1 cellular context compared by ENCODE assay signal in the genomic region with DNA sequence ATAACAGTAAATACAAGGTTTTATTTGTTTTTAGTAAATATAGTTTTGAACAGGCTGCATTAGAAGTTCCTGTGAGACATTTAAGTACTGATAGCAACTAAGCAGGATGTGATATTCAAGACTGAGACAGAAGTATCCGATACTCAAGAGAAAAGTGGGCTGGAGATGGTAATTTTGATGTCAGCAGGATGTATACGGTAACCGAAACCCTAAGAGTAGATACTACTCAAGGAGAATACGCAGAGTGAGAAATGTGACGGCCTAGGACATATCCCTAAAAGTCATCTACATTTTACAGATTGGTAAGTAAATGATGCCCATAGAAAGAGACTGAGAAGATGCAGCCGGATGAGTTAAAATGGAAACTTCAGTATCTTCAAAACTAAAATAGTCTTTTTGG.
TF ChIP-seq lines count a peak whose summit lies in the region.

No MANE protein-coding gene starts in this region.

TF ChIP-seq in WTC11, 78 proteins besides CTCF, POLR2A, EP300 and RAD21:
- TF ChIP-seq, protein P1, sequence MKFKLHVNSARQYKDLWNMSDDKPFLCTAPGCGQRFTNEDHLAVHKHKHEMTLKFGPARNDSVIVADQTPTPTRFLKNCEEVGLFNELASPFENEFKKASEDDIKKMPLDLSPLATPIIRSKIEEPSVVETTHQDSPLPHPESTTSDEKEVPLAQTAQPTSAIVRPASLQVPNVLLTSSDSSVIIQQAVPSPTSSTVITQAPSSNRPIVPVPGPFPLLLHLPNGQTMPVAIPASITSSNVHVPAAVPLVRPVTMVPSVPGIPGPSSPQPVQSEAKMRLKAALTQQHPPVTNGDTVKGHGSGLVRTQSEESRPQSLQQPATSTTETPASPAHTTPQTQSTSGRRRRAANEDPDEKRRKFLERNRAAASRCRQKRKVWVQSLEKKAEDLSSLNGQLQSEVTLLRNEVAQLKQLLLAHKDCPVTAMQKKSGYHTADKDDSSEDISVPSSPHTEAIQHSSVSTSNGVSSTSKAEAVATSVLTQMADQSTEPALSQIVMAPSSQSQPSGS (CRISPR knock-in tag; IDR thresholded peaks at IDR 0.05; ENCODE audit: borderline replicate concordance, low read depth), result no peak
- TF ChIP-seq, protein P2, sequence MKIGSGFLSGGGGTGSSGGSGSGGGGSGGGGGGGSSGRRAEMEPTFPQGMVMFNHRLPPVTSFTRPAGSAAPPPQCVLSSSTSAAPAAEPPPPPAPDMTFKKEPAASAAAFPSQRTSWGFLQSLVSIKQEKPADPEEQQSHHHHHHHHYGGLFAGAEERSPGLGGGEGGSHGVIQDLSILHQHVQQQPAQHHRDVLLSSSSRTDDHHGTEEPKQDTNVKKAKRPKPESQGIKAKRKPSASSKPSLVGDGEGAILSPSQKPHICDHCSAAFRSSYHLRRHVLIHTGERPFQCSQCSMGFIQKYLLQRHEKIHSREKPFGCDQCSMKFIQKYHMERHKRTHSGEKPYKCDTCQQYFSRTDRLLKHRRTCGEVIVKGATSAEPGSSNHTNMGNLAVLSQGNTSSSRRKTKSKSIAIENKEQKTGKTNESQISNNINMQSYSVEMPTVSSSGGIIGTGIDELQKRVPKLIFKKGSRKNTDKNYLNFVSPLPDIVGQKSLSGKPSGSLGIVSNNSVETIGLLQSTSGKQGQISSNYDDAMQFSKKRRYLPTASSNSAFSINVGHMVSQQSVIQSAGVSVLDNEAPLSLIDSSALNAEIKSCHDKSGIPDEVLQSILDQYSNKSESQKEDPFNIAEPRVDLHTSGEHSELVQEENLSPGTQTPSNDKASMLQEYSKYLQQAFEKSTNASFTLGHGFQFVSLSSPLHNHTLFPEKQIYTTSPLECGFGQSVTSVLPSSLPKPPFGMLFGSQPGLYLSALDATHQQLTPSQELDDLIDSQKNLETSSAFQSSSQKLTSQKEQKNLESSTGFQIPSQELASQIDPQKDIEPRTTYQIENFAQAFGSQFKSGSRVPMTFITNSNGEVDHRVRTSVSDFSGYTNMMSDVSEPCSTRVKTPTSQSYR (CRISPR knock-in tag; IDR thresholded peaks at IDR 0.05), result no peak
- TF ChIP-seq HMGA2 (CRISPR knock-in tag; IDR thresholded peaks at IDR 0.05), result no peak
- TF ChIP-seq ATF1 (CRISPR knock-in tag; IDR thresholded peaks at IDR 0.05), result no peak
- TF ChIP-seq, protein P3, sequence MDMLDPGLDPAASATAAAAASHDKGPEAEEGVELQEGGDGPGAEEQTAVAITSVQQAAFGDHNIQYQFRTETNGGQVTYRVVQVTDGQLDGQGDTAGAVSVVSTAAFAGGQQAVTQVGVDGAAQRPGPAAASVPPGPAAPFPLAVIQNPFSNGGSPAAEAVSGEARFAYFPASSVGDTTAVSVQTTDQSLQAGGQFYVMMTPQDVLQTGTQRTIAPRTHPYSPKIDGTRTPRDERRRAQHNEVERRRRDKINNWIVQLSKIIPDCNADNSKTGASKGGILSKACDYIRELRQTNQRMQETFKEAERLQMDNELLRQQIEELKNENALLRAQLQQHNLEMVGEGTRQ (CRISPR knock-in tag; IDR thresholded peaks at IDR 0.05), result no peak
- TF ChIP-seq ZNF121 (CRISPR knock-in tag; IDR thresholded peaks at IDR 0.05), result no peak
- no peak for TF ChIP-seq TP53 (CRISPR knock-in tag; IDR thresholded peaks at IDR 0.05)
